14 cellular contexts compared by ENCODE assay signal in the genomic region with DNA sequence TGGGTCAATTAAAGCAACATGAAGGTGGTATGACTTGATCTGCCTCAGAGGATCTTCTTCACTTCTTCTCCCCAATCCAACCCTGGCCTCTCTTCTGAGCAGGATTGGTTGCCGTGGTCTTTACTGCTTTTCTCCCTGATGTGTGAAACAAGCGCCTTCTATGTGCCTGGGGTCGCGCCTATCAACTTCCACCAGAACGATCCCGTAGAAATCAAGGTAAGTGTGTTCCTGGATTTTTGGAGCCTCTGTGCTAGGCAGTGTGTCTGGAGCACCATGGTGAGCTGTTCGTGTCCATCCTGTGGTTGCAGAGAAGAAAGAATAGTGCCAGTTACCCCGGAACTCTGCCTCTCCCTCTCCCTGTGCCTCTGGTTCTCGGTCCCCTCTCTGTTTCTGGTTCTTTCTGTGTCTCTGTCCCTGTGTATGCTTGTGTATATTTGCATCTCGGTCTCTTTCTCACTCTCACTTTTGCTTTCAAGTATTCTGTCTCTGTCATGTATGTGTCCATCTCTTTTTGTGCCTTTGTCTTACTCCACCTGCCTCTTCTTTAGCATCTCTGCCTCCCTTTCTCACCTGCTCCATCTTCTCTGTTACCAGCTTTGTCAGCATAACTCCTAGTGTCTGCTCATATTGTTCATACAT. TPM values are rescaled to one million over a fixed set of nuclear protein-coding genes. Genes with fewer than 3 reads are reported as not detected.
DNase-seq lines count a peak whose midpoint lies in the region; ATAC-seq lines count a peak whose summit lies in the region.
"Had no signal": no experiment of that assay in that cellular context is flagged by ENCODE, and none has a peak within 500 bp of the region (broad histone marks: within the 10 kb centered on the region; RNA-seq: fewer than 3 reads in every experiment).

No MANE protein-coding gene starts in this region.

- no peak for DNase-seq in T-helper 17 cell
- no peak for DNase-seq in NCI-H226
- DNase-seq in effector CD8-positive, alpha-beta T cell (lab: John Stamatoyannopoulos, UW), result no peak
- DNase-seq: activated T-cell treated with anti-CD3 and anti-CD28 coated beads, Interleukin-2, amount 50 U/mL, for 4 hours; CD8-positive, alpha-beta T cell; endodermal cell; heart left ventricle; lower lobe of right lung had no signal

- no peak overlapping the region for H3K4me3 Mint-ChIP-seq in T-helper 17 cell
- H3K4me3 Mint-ChIP-seq: activated T-cell treated with anti-CD3 and anti-CD28 coated beads, Interleukin-2, amount 50 U/mL, for 4 hours; CD8-positive, alpha-beta T cell; endodermal cell had no signal

- peaks cover 24% of the 10 kb centered on the region for H3K4me1 Mint-ChIP-seq in T-helper 17 cell
- H3K4me1 Mint-ChIP-seq: endodermal cell had no signal

- no peaks in the 10 kb centered on the region for H3K27me3 Mint-ChIP-seq in T-helper 17 cell

- ATAC-seq in GM18858 (IDR thresholded peaks at IDR 0.05; ENCODE audit: unreplicated experiment), result peak; percentile 82
- peak; percentile 94 for ATAC-seq in GM21390 (IDR thresholded peaks at IDR 0.05; ENCODE audit: unreplicated experiment)
- ATAC-seq in HG03025 (IDR thresholded peaks at IDR 0.05; ENCODE audit: low FRiP score, unreplicated experiment), result peak; percentile 86
- no peak for ATAC-seq in T-helper 17 cell
- no peak for ATAC-seq in HG02840 (IDR thresholded peaks at IDR 0.05; ENCODE audit: low FRiP score, unreplicated experiment)
- ATAC-seq in HG03457 (IDR thresholded peaks at IDR 0.05; ENCODE audit: unreplicated experiment), result no peak
- ATAC-seq: activated T-cell treated with anti-CD3 and anti-CD28 coated beads, Interleukin-2, amount 50 U/mL, for 4 hours; CD8-positive, alpha-beta T cell; heart left ventricle; lower lobe of right lung; Panc1 had no signal

- H3K9me3 ChIP-seq in T-helper 17 cell (ENCODE audit: control insufficient read depth, low read length, poor library complexity, severe bottlenecking), result no peaks in the 10 kb centered on the region
- H3K9me3 ChIP-seq: heart left ventricle, lower lobe of right lung had no signal

- H3K27ac Mint-ChIP-seq in T-helper 17 cell, result peak overlapping the region; percentile 6
- H3K27ac Mint-ChIP-seq: CD8-positive, alpha-beta T cell; endodermal cell had no signal

- peaks cover 9% of the 10 kb centered on the region for H3K36me3 Mint-ChIP-seq in T-helper 17 cell (ENCODE audit: low read depth)

RNA-seq across cellular contexts. Expression of a gene that starts 23.5 kb away (rescaled TPM):
- total RNA-seq in T-helper 17 cell, result 10 to 100 TPM; 41.2 to 42.4 TPM

Comparison
In these comparisons a context has a peak if more than half of its experiments do, and no peak if none do; other contexts are left out.
1. ATAC-seq: peak in GM18858 (single experiment), GM21390 (single experiment) and HG03025 (single experiment); none in T-helper 17 cell (single experiment), HG02840 (single experiment) and HG03457 (single experiment).